ENCODE assay signal across 19 cellular contexts in the genomic region with DNA sequence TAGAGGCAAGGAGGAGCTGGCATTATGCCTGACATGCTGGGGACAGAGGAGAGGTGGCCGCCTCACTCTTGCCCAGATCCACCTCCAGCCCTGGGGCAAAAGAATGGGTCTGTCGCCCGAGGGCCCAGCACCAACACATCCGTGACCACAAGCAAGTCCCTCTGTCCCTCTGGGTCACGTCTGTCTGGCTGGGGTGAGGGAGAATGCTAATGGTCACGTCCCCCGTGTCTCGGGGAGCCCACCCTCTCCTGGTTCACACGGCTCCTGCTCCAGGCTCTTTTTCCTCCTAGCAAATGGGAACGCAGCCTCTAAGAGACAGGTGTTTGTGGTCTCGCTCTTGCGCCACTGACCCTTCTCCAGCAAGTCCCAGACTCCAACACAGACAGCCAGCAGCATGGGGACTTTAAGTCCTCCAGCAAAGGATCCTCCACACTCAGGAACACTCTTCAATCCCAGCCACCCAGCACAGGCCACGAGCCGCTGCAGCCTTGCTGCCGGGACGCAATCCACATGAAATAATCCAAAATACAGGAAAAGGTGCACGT. TPM values are rescaled to one million over a fixed set of nuclear protein-coding genes. Genes with fewer than 3 reads are reported as not detected.
DNase-seq lines count a peak whose midpoint lies in the region; ATAC-seq and TF ChIP-seq lines count a peak whose summit lies in the region.
"Had no signal": no experiment of that assay in that cellular context is flagged by ENCODE, and none has a peak within 500 bp of the region (broad histone marks: within the 10 kb centered on the region; RNA-seq: fewer than 3 reads in every experiment).

No MANE protein-coding gene starts in this region.

- no peak for ATAC-seq in HG02759 (IDR thresholded peaks at IDR 0.05; ENCODE audit: unreplicated experiment)
- ATAC-seq: stimulated activated memory B cell treated with anti-CD40 and anti-IgM and Interleukin-4, amounts not matched to agents 10 μg/mL and 1 μg/mL and 100 μg/mL, for 72 hours had no signal

- WGBS in neuronal stem cell (ENCODE audit: extremely low coverage in 2 of 2, insufficient read length in 2 of 2, insufficient replicate concordance in 1 of 2), 2 donors = no CpG with 5 or more reads among the region's 17 CpGs

- H3K36me3 ChIP-seq in WERI-Rb-1 (peaks cover 3% of the 10 kb centered on the region; the same call in 1 of the 2 replicates), neuronal stem cell (replicated peaks in 1 of 2; ENCODE audit: control insufficient read depth in 2 of 2, insufficient read depth in 2 of 2, low read length in 2 of 2) (no peaks in the 10 kb centered on the region), subcutaneous abdominal adipose tissue (ENCODE audit: control insufficient read depth in 5 of 5, insufficient read depth in 5 of 5, low read length in 5 of 5) (peaks cover 0 to 30% (median 5%) of the 10 kb centered on the region in 5 donors)

- H3K27ac ChIP-seq in WERI-Rb-1 (peak overlapping the region; percentile 13; the same call in 1 of the 2 replicates), coronary artery (peak overlapping the region in 1 of 2 donors; percentile 97), neuronal stem cell (replicated peaks; ENCODE audit: low read length) (no peak overlapping the region), subcutaneous abdominal adipose tissue (ENCODE audit: low read depth, low read length) (peak overlapping the region; percentile 86)

- no peak overlapping the region for H2AFZ ChIP-seq in neuronal stem cell (ENCODE audit: low read length)

- no peak for TF ChIP-seq CTCF in WERI-Rb-1 (IDR thresholded peaks at IDR 0.05; ENCODE audit: low read depth, low read length)
- TF ChIP-seq CTCF in coronary artery (IDR thresholded peaks at IDR 0.05) = no peak

- H3K4me2 ChIP-seq in neuronal stem cell (ENCODE audit: insufficient read depth, low read length, poor library complexity, severe bottlenecking) = no peak overlapping the region

- H3K18ac ChIP-seq in neuronal stem cell (ENCODE audit: low read length) = no peak overlapping the region

- no peaks in the 10 kb centered on the region for H3K79me1 ChIP-seq in neuronal stem cell (ENCODE audit: low read depth, low read length)

- H3K27me3 ChIP-seq in WERI-Rb-1 (ENCODE audit: insufficient read depth, low read depth, severe bottlenecking) (no peaks in the 10 kb centered on the region), neuronal stem cell (ENCODE audit: control insufficient read depth in 3 of 3, insufficient read depth in 3 of 3, low read depth in 1 of 3, low read length in 3 of 3) (no peaks in the 10 kb centered on the region), subcutaneous abdominal adipose tissue (ENCODE audit: control insufficient read depth in 5 of 5, insufficient read depth in 4 of 5, low read length in 5 of 5) (no peaks in the 10 kb centered on the region)

- H3K14ac ChIP-seq in neuronal stem cell (ENCODE audit: low read length) = no peak overlapping the region

- H3K23ac ChIP-seq in neuronal stem cell (ENCODE audit: low read depth, low read length, poor library complexity) = no peak overlapping the region

- H2BK15ac ChIP-seq in neuronal stem cell (ENCODE audit: low read length) = no peak overlapping the region

- H3K4me1 ChIP-seq in neuronal stem cell (ENCODE audit: control insufficient read depth in 2 of 2, insufficient read depth in 1 of 2, low read depth in 1 of 2, low read length in 2 of 2) (peaks cover 0 to 5% of the 10 kb centered on the region in 2 donors), subcutaneous abdominal adipose tissue (ENCODE audit: control insufficient read depth in 5 of 5, insufficient read depth in 5 of 5, low read length in 5 of 5) (peaks cover 3 to 88% (median 57%) of the 10 kb centered on the region in 5 donors)

- H3K4ac ChIP-seq in neuronal stem cell (ENCODE audit: low read length) = no peak overlapping the region

- H2BK12ac ChIP-seq in neuronal stem cell (ENCODE audit: low read length) = no peak overlapping the region

- no peak overlapping the region for H4K91ac ChIP-seq in neuronal stem cell (ENCODE audit: low read depth, low read length, poor library complexity)

- H4K8ac ChIP-seq in neuronal stem cell (ENCODE audit: low read depth, low read length) = no peak overlapping the region

- H2BK120ac ChIP-seq in neuronal stem cell (ENCODE audit: low read depth, low read length) = no peak overlapping the region

- DNase-seq in WERI-Rb-1 (no peak), coronary artery (ENCODE audit: low spot score) (no peak), neuronal stem cell (ENCODE audit: low spot score) (no peak), OCI-M2 (lab: John Stamatoyannopoulos, UW; ENCODE audit: unreplicated experiment) (no peak), NCI-H146 (lab: John Stamatoyannopoulos, UW) (no peak)
- DNase-seq: activated CD4-positive, alpha-beta T cell treated with anti-CD3 and anti-CD28 coated beads, Interleukin-2, amount 50 U/mL, for 48 hours; activated CD4-positive, CD25-positive, alpha-beta regulatory T cell; activated effector memory CD4-positive, alpha-beta T cell treated with Interleukin-2 at 50 U/mL for 16 hours; CD4-positive, alpha-beta memory T cell; EL; foreskin fibroblast; HCEC 1CT; NCI-H1105; NCI-H2029 treated with DMSO at 0.1 percent for 48 hours; NCI-H82; stimulated activated CD4-positive, alpha-beta T cell treated with anti-CD3 and anti-CD28 coated beads, Interleukin-4, amount 100 ng/mL, for 1 hour had no signal

- peak overlapping the region; percentile 39 for H2AK5ac ChIP-seq in neuronal stem cell (ENCODE audit: low read depth, low read length)

- no peak overlapping the region for H3K4me3 ChIP-seq in WERI-Rb-1 (ENCODE audit: low read depth, low read length)
- H3K4me3 ChIP-seq in coronary artery = peak overlapping the region; percentile 85
- no peak overlapping the region for H3K4me3 ChIP-seq in neuronal stem cell (ENCODE audit: low read length in 2 of 2)
- peak overlapping the region in 4 of 5 donors; percentile 29 to 96 (median 64) for H3K4me3 ChIP-seq in subcutaneous abdominal adipose tissue (ENCODE audit: low read depth in 1 of 5, low read length in 5 of 5)

- H3K9me3 ChIP-seq in WERI-Rb-1 (ENCODE audit: severe bottlenecking) (peaks cover 26% of the 10 kb centered on the region), neuronal stem cell (replicated peaks in 1 of 2; ENCODE audit: control insufficient read depth in 2 of 2, insufficient read depth in 1 of 2, low read depth in 1 of 2, low read length in 2 of 2) (peaks cover 0 to 10% of the 10 kb centered on the region in 2 donors), subcutaneous abdominal adipose tissue (ENCODE audit: control insufficient read depth in 5 of 5, low read length in 5 of 5) (peaks cover 0 to 8% (median 7%) of the 10 kb centered on the region in 5 donors)

- H2BK5ac ChIP-seq in neuronal stem cell (ENCODE audit: low read length) = no peak overlapping the region

- no peak overlapping the region for H3K9ac ChIP-seq in neuronal stem cell (ENCODE audit: low read depth, low read length, poor library complexity)
- H3K9ac ChIP-seq in subcutaneous abdominal adipose tissue (ENCODE audit: low read length in 5 of 5) = peak overlapping the region in 3 of 5 donors; percentile 4 to 60 (median 26)

RNA-seq across cellular contexts. Expression of a gene that starts 4.1 kb away (rescaled TPM):
- 0.11 TPM for polyA plus RNA-seq in neuronal stem cell (2013, experiment 1 of 2)
- polyA plus RNA-seq in neuronal stem cell (2013, experiment 2 of 2) = 0.10 TPM

RNA-seq across cellular contexts. Expression of a gene that starts 27.1 kb away (rescaled TPM):
- polyA plus RNA-seq in neuronal stem cell (2013, experiment 1 of 2) = 36.1 TPM
- 36.6 TPM for polyA plus RNA-seq in neuronal stem cell (2013, experiment 2 of 2)

RNA-seq across cellular contexts. Expression of a gene that starts 47.7 kb away (rescaled TPM):
- polyA plus RNA-seq in neuronal stem cell (2013, experiment 1 of 2) = 30.2 TPM
- 32.1 TPM for polyA plus RNA-seq in neuronal stem cell (2013, experiment 2 of 2)

RNA-seq across cellular contexts. Expression of a gene that starts 49.0 kb away (rescaled TPM):
- 31.0 TPM for polyA plus RNA-seq in neuronal stem cell (2013, experiment 1 of 2)
- polyA plus RNA-seq in neuronal stem cell (2013, experiment 2 of 2) = 30.5 TPM

Comparison
In these comparisons a context has a peak if more than half of its experiments do, and no peak if none do; other contexts are left out.
1. H3K4me3 ChIP-seq: peak in coronary artery (single experiment) and subcutaneous abdominal adipose tissue (4 of 5); none in WERI-Rb-1 (single experiment) and neuronal stem cell (0 of 2).